24 cellular contexts compared by ENCODE assay signal in genomic region chr16:21964353-21964752, GRCh38. TPM values are rescaled to one million over a fixed set of nuclear protein-coding genes. Genes with fewer than 3 reads are reported as not detected.
A peak's percentile ranks its signal among the peaks of the same experiment; 100 is the strongest.
DNase-seq lines count a peak whose midpoint lies in the region; ATAC-seq and TF ChIP-seq lines count a peak whose summit lies in the region.
"Had no signal": no experiment of that assay in that cellular context is flagged by ENCODE, and none has a peak within 500 bp of the region (broad histone marks: within the 10 kb centered on the region; RNA-seq: fewer than 3 reads in every experiment).

No MANE protein-coding gene starts in this region.

- H3K4me1 Mint-ChIP-seq in memory B cell: peaks cover under 1% of the 10 kb centered on the region
- H3K4me1 Mint-ChIP-seq: CD14-positive monocyte had no signal

- H3K27me3 ChIP-seq in heart left ventricle (no peaks in the 10 kb centered on the region), right cardiac atrium (ENCODE audit: control insufficient read depth, insufficient read depth) (no peaks in the 10 kb centered on the region), subcutaneous abdominal adipose tissue (ENCODE audit: control insufficient read depth in 5 of 5, insufficient read depth in 4 of 5, low read length in 5 of 5) (no peaks in the 10 kb centered on the region)
- H3K27me3 ChIP-seq: BE2C; BLaER1 treated with 17β-estradiol and CSF1 and Interleukin-3, amounts not matched to agents 10 nM and 100 nM had no signal

- ATAC-seq in heart left ventricle (peak in 1 of 4 donors; percentile 76), right cardiac atrium (no peak), left ventricle myocardium superior (no peak), memory B cell (ENCODE audit: low read depth) (no peak), HG03095 (IDR thresholded peaks at IDR 0.05; ENCODE audit: unreplicated experiment) (no peak)
- ATAC-seq: A549 had no signal

- H3K4me3 Mint-ChIP-seq in memory B cell: no peak overlapping the region
- H3K4me3 Mint-ChIP-seq: CD14-positive monocyte had no signal

- H3K9ac ChIP-seq in subcutaneous abdominal adipose tissue (ENCODE audit: low read length in 5 of 5): no peak overlapping the region
- H3K9ac ChIP-seq: BLaER1 treated with 17β-estradiol and CSF1 and Interleukin-3, amounts not matched to agents 10 nM and 100 nM; GM23248 had no signal

- 55 to 66% (median 58%) methylated on average over 6 of the region's 6 CpGs for WGBS in heart left ventricle, 4 donors
- WGBS in right cardiac atrium: 67% methylated on average over 6 of the region's 6 CpGs

- H3K4me3 ChIP-seq in heart left ventricle: no peak overlapping the region
- H3K4me3 ChIP-seq in right cardiac atrium (ENCODE audit: low read length): no peak overlapping the region
- H3K4me3 ChIP-seq in subcutaneous abdominal adipose tissue (ENCODE audit: low read depth in 1 of 5, low read length in 5 of 5): no peak overlapping the region
- H3K4me3 ChIP-seq: A549; BLaER1 treated with 17β-estradiol and CSF1 and Interleukin-3, amounts not matched to agents 10 nM and 100 nM; GM23248 had no signal

- intact Hi-C loops in heart left ventricle (cut with DNase I): loop anchor here in 1 of 10 donors (2.0 kb wide), 1 partner anchor 20 kb away; no protein-coding TSS in a partner anchor
- intact Hi-C loops in cardiac septum (cut with DNase I): no loop called here
- intact Hi-C loops in right cardiac atrium (cut with DNase I): no loop called here
- intact Hi-C loops in left ventricle myocardium superior (cut with micrococcal nuclease): no loop called here

- H3K27me3 Mint-ChIP-seq in memory B cell: no peaks in the 10 kb centered on the region
- H3K27me3 Mint-ChIP-seq: CD4-positive, alpha-beta memory T cell had no signal

- no peaks in the 10 kb centered on the region for H3K9me3 ChIP-seq in heart left ventricle
- H3K9me3 ChIP-seq in right cardiac atrium (ENCODE audit: control insufficient read depth, low read length): no peaks in the 10 kb centered on the region
- H3K9me3 ChIP-seq in subcutaneous abdominal adipose tissue (ENCODE audit: control insufficient read depth in 5 of 5, low read length in 5 of 5): no peaks in the 10 kb centered on the region
- H3K9me3 ChIP-seq: A549; BE2C; BLaER1 treated with 17β-estradiol and CSF1 and Interleukin-3, amounts not matched to agents 10 nM and 100 nM had no signal

- no peak for DNase-seq in heart left ventricle
- no peak for DNase-seq in cardiac septum (ENCODE audit: low spot score)
- DNase-seq in right cardiac atrium: no peak
- DNase-seq in left ventricle myocardium superior: no peak
- no peak for DNase-seq in memory B cell (ENCODE audit: low spot score in 2 of 2)
- DNase-seq in NCI-H2081 treated with DMSO at 0.1 percent for 48 hours (lab: John Stamatoyannopoulos, UW): no peak
- DNase-seq: 8988T; ACHN; AML-193; BE2C; Calu3; CD4-positive, alpha-beta memory T cell; COR-L47; DMS53; DND-41; GM23248; H7; HCEC 1CT had no signal

- peak overlapping the region; percentile 5 for H3K27ac Mint-ChIP-seq in memory B cell

- peaks cover 42% of the 10 kb centered on the region for H3K36me3 Mint-ChIP-seq in memory B cell

- peaks cover 0 to 20% (median 3%) of the 10 kb centered on the region in 12 donors for H3K4me1 ChIP-seq in heart left ventricle
- no peaks in the 10 kb centered on the region for H3K4me1 ChIP-seq in right cardiac atrium (ENCODE audit: control insufficient read depth, insufficient read depth, low read length)
- peaks cover 0 to 21% (median 0%) of the 10 kb centered on the region in 5 donors for H3K4me1 ChIP-seq in subcutaneous abdominal adipose tissue (ENCODE audit: control insufficient read depth in 5 of 5, insufficient read depth in 5 of 5, low read length in 5 of 5)
- H3K4me1 ChIP-seq: A549, BE2C had no signal

- peaks cover 4 to 100% (median 100%) of the 10 kb centered on the region in 9 donors for H3K36me3 ChIP-seq in heart left ventricle
- H3K36me3 ChIP-seq in subcutaneous abdominal adipose tissue (ENCODE audit: control insufficient read depth in 5 of 5, insufficient read depth in 5 of 5, low read length in 5 of 5): peaks cover 63 to 94% (median 92%) of the 10 kb centered on the region in 5 donors

- TF ChIP-seq POLR2A in heart left ventricle (IDR thresholded peaks at IDR 0.05): no peak

- H3K27ac ChIP-seq in heart left ventricle (peak overlapping the region in 9 of 12 donors; percentile 6 to 67 (median 41)), right cardiac atrium (ENCODE audit: low read length) (peak overlapping the region; percentile 7), subcutaneous abdominal adipose tissue (ENCODE audit: low read depth, low read length) (peak overlapping the region; percentile 12)
- H3K27ac ChIP-seq: A549; BLaER1 treated with 17β-estradiol and CSF1 and Interleukin-3, amounts not matched to agents 10 nM and 100 nM; GM23248 had no signal

- H3K9me3 Mint-ChIP-seq in memory B cell: no peaks in the 10 kb centered on the region
- H3K9me3 Mint-ChIP-seq: CD14-positive monocyte; CD4-positive, alpha-beta memory T cell had no signal

- TF ChIP-seq CTCF in heart left ventricle (IDR thresholded peaks at IDR 0.05): no peak

RNA-seq across cellular contexts. Expression of gene UQCRC2, which starts 11.2 kb away (rescaled TPM):
- 1,000 to 10,000 TPM in 2 of 9 donors, 100 to 1,000 TPM in 7; 458 to 1,082 (median 779) TPM for total RNA-seq in heart left ventricle
- 100 to 1,000 TPM; 153 to 377 TPM for polyA plus RNA-seq in heart left ventricle
- 713 TPM for total RNA-seq in cardiac septum
- 100 to 1,000 TPM; 516 to 665 (median 637) TPM for total RNA-seq in right cardiac atrium
- polyA plus RNA-seq in right cardiac atrium: 321 TPM
- total RNA-seq in left ventricle myocardium superior: 1,065 TPM

RNA-seq across cellular contexts. Expression of gene PDZD9, which starts 36.6 kb away (rescaled TPM):
- not detected for total RNA-seq in heart left ventricle
- not detected for polyA plus RNA-seq in heart left ventricle
- total RNA-seq in cardiac septum: not detected
- total RNA-seq in right cardiac atrium: not detected
- polyA plus RNA-seq in right cardiac atrium: not detected
- total RNA-seq in left ventricle myocardium superior: not detected
- total RNA-seq: Calu3; CD4-positive, alpha-beta memory T cell; GM23248; H1; H7 had no signal
- polyA plus RNA-seq: A549, GM23248, H1 had no signal

RNA-seq across cellular contexts. Expression of gene MOSMO, which starts 43.6 kb away (rescaled TPM):
- total RNA-seq in heart left ventricle (10 to 100 TPM in 6 of 9 donors, 1 to 10 TPM in 3; 8.7 to 15.0 (median 11.7) TPM), cardiac septum (11.9 TPM), right cardiac atrium (10 to 100 TPM; 10.6 to 14.8 (median 12.2) TPM), left ventricle myocardium superior (11.3 TPM)
- polyA plus RNA-seq in heart left ventricle (10 to 100 TPM in 1 of 2 donors, 1 to 10 TPM in 1; 8.8 to 12.4 TPM), right cardiac atrium (10.4 TPM)
